In genomic region chr3:108959017-108959416, GRCh38 we compare ENCODE assay signal across 32 cellular contexts. TPM values are rescaled to one million over a fixed set of nuclear protein-coding genes. Genes with fewer than 3 reads are reported as not detected.
A peak's percentile ranks its signal among the peaks of the same experiment; 100 is the strongest.
DNase-seq lines count a peak whose midpoint lies in the region; ATAC-seq, FAIRE-seq and TF ChIP-seq lines count a peak whose summit lies in the region.
"Had no signal": no experiment of that assay in that cellular context is flagged by ENCODE, and none has a peak within 500 bp of the region (broad histone marks: within the 10 kb centered on the region; RNA-seq: fewer than 3 reads in every experiment).

No MANE protein-coding gene starts in this region.

- H3K4me3 ChIP-seq in esophagus squamous epithelium, result no peak overlapping the region
- H3K4me3 ChIP-seq: ascending aorta, dorsolateral prefrontal cortex, gastrocnemius medialis, skin epidermis had no signal

- H3K4me1 Mint-ChIP-seq in activated CD4-positive, alpha-beta T cell treated with anti-CD3 and anti-CD28 coated beads for 36 hours, result peaks cover 14% of the 10 kb centered on the region
- H3K4me1 Mint-ChIP-seq: activated naive CD8-positive, alpha-beta T cell treated with anti-CD3 and anti-CD28 coated beads, Interleukin-2, amount 10 ng/mL, durations not matched to agents 7 days and 5 days had no signal

- no peaks in the 10 kb centered on the region for H3K9me3 Mint-ChIP-seq in activated CD4-positive, alpha-beta T cell treated with anti-CD3 and anti-CD28 coated beads for 36 hours (ENCODE audit: low read depth)
- H3K9me3 Mint-ChIP-seq: activated naive CD8-positive, alpha-beta T cell treated with anti-CD3 and anti-CD28 coated beads, Interleukin-2, amount 10 ng/mL, durations not matched to agents 7 days and 5 days; nephron had no signal

- no peaks in the 10 kb centered on the region for H3K36me3 Mint-ChIP-seq in activated CD4-positive, alpha-beta T cell treated with anti-CD3 and anti-CD28 coated beads for 36 hours (ENCODE audit: low read depth)
- H3K36me3 Mint-ChIP-seq: activated naive CD8-positive, alpha-beta T cell treated with anti-CD3 and anti-CD28 coated beads, Interleukin-2, amount 10 ng/mL, durations not matched to agents 7 days and 5 days had no signal

- H3K27ac ChIP-seq in esophagus squamous epithelium, result no peak overlapping the region
- H3K27ac ChIP-seq: ascending aorta, dorsolateral prefrontal cortex, gastrocnemius medialis, HL-60, KMS-11, skin epidermis had no signal

- no peaks in the 10 kb centered on the region for H3K27me3 ChIP-seq in esophagus squamous epithelium
- H3K27me3 ChIP-seq: ascending aorta, gastrocnemius medialis had no signal

- POLR2A ChIA-PET in activated CD4-positive, alpha-beta T cell treated with anti-CD3 and anti-CD28 coated beads for 36 hours (lab: Charles Lee), result no interaction called here

- 24 to 31% methylated on average over 1 of the region's 1 CpG for WGBS in esophagus squamous epithelium, 2 donors

- H3K27ac Mint-ChIP-seq in activated CD4-positive, alpha-beta T cell treated with anti-CD3 and anti-CD28 coated beads for 36 hours, result no peak overlapping the region
- H3K27ac Mint-ChIP-seq: activated naive CD8-positive, alpha-beta T cell treated with anti-CD3 and anti-CD28 coated beads, Interleukin-2, amount 10 ng/mL, durations not matched to agents 7 days and 5 days; nephron had no signal

- DNase-seq in activated CD4-positive, alpha-beta T cell treated with anti-CD3 and anti-CD28 coated beads for 36 hours, result no peak
- no peak for DNase-seq in activated CD4-positive, alpha-beta T cell treated with anti-CD3 and anti-CD28 coated beads for 1 hour
- DNase-seq in RCC 7860 (ENCODE audit: low spot score) (no peak), astrocyte of the hippocampus (ENCODE audit: low read depth, low spot score) (peak; percentile 55), renal cortical epithelial cell (ENCODE audit: low read depth) (peak; percentile 58), esophagus squamous epithelium (lab: John Stamatoyannopoulos, UW) (no peak)
- DNase-seq: activated CD4-positive, alpha-beta T cell treated with anti-CD3 and anti-CD28 coated beads, Interleukin-2, amount 50 U/mL, for 1 hour; activated effector memory CD4-positive, alpha-beta T cell treated with anti-CD3 and anti-CD28 coated beads, Interleukin-2, amount 50 U/mL, for 16 hours; activated naive CD8-positive, alpha-beta T cell treated with anti-CD3 and anti-CD28 coated beads, Interleukin-2, amount 10 ng/mL, durations not matched to agents 7 days and 5 days; activated T-cell treated with anti-CD3 and anti-CD28 coated beads, Interleukin-2, amount 50 U/mL, for 1 hour; Calu3; cerebellar nuclear complex; DMS79 treated with DMSO at 0.1 percent for 48 hours; dorsolateral prefrontal cortex; gastrocnemius medialis; H7; left colon; NCI-H2029; SIG-M5; stimulated activated naive CD4-positive, alpha-beta T cell; SW 1271 had no signal

- no peak overlapping the region for H3K4me3 Mint-ChIP-seq in activated CD4-positive, alpha-beta T cell treated with anti-CD3 and anti-CD28 coated beads for 36 hours
- H3K4me3 Mint-ChIP-seq: activated naive CD8-positive, alpha-beta T cell treated with anti-CD3 and anti-CD28 coated beads, Interleukin-2, amount 10 ng/mL, durations not matched to agents 7 days and 5 days; nephron had no signal

- no peaks in the 10 kb centered on the region for H3K4me1 ChIP-seq in esophagus squamous epithelium
- H3K4me1 ChIP-seq: ascending aorta, gastrocnemius medialis had no signal

- no peak for TF ChIP-seq CTCF in esophagus squamous epithelium (IDR thresholded peaks at IDR 0.05)

- no peaks in the 10 kb centered on the region for H3K36me3 ChIP-seq in esophagus squamous epithelium
- H3K36me3 ChIP-seq: ascending aorta, gastrocnemius medialis had no signal

- no peaks in the 10 kb centered on the region for H3K9me3 ChIP-seq in esophagus squamous epithelium
- H3K9me3 ChIP-seq: ascending aorta, gastrocnemius medialis had no signal

- ATAC-seq in activated CD4-positive, alpha-beta T cell treated with anti-CD3 and anti-CD28 coated beads for 36 hours, result peak; percentile 51
- ATAC-seq in HG03469 (IDR thresholded peaks at IDR 0.05; ENCODE audit: unreplicated experiment) (no peak), GM18498 (IDR thresholded peaks at IDR 0.05; ENCODE audit: unreplicated experiment) (no peak)
- ATAC-seq: gastrocnemius medialis, left colon had no signal

- no peak for TF ChIP-seq POLR2A in esophagus squamous epithelium (IDR thresholded peaks at IDR 0.05)

- intact Hi-C loops in activated CD4-positive, alpha-beta T cell treated with anti-CD3 and anti-CD28 coated beads for 36 hours (cut with DNase I, micrococcal nuclease), result no loop called here
- intact Hi-C loops in esophagus squamous epithelium (cut with DNase I), result no loop called here

- peak; percentile 77 for FAIRE-seq in RCC 7860 (lab: Jason Lieb, UNC)
- FAIRE-seq: A204.1 had no signal

- peaks cover 8% of the 10 kb centered on the region for H3K27me3 Mint-ChIP-seq in activated CD4-positive, alpha-beta T cell treated with anti-CD3 and anti-CD28 coated beads for 36 hours

- CTCF ChIA-PET in activated CD4-positive, alpha-beta T cell treated with anti-CD3 and anti-CD28 coated beads for 36 hours (lab: Charles Lee), result interaction anchor here (1.0 to 1.6 kb wide), 3 partner anchors 12 to 481 kb away, joined by 3 to 5 read pairs (median 3); no protein-coding TSS in a partner anchor

RNA-seq across cellular contexts. Expression of gene GUCA1C, which starts 5.3 kb away (rescaled TPM):
- total RNA-seq in activated CD4-positive, alpha-beta T cell treated with anti-CD3 and anti-CD28 coated beads for 36 hours, result not detected
- total RNA-seq in renal cortical epithelial cell (1.4 and 3.9 TPM in 2 replicates), esophagus squamous epithelium (not detected)
- total RNA-seq: activated naive CD8-positive, alpha-beta T cell treated with anti-CD3 and anti-CD28 coated beads, Interleukin-2, amount 10 ng/mL, durations not matched to agents 7 days and 5 days; ascending aorta; Calu3; gastrocnemius medialis; H7; left colon; osteoblast; temporal lobe; ureter had no signal

Comparison
In these comparisons a context has a peak if more than half of its experiments do, and no peak if none do; other contexts are left out.
1. DNase-seq: peak in astrocyte of the hippocampus (single experiment) and renal cortical epithelial cell (single experiment); none in activated CD4-positive, alpha-beta T cell treated with anti-CD3 and anti-CD28 coated beads for 36 hours (single experiment), activated CD4-positive, alpha-beta T cell treated with anti-CD3 and anti-CD28 coated beads for 1 hour (single experiment), RCC 7860 (single experiment) and esophagus squamous epithelium (single experiment).